Comparison of ENCODE assay signal across 14 cellular contexts in genomic region chr4:20044936-20045335, GRCh38.
DNase-seq lines count a peak whose midpoint lies in the region; ATAC-seq and TF ChIP-seq lines count a peak whose summit lies in the region.
"Had no signal": no experiment of that assay in that cellular context is flagged by ENCODE, and none has a peak within 500 bp of the region (broad histone marks: within the 10 kb centered on the region; RNA-seq: fewer than 3 reads in every experiment).

No MANE protein-coding gene starts in this region.

- H3K27ac ChIP-seq in smooth muscle cell (ENCODE audit: low read depth), result no peak overlapping the region

- no peak overlapping the region for H3K4me3 ChIP-seq in smooth muscle cell
- H3K4me3 ChIP-seq: HAP-1 had no signal

- no peaks in the 10 kb centered on the region for H3K79me2 ChIP-seq in smooth muscle cell (ENCODE audit: low read depth)

- in situ Hi-C loops in SK-MEL-5 (cut with HindIII; ENCODE audit: low pct_unique_long_range_greater_than_20kb, low sequenced_read_pairs), result no loop called here

- H3K4me1 Mint-ChIP-seq in stimulated activated effector memory CD8-positive, alpha-beta T cell treated with anti-CD3 and anti-CD28 coated beads, Interleukin-12 subunit alpha, Interleukin-12 subunit beta, amount 100 ng/mL, for 72 hours, result no peaks in the 10 kb centered on the region
- H3K4me1 Mint-ChIP-seq: B cell; CD4-positive, alpha-beta memory T cell had no signal

- H3K4me3 Mint-ChIP-seq in stimulated activated effector memory CD8-positive, alpha-beta T cell treated with anti-CD3 and anti-CD28 coated beads, Interleukin-12 subunit alpha, Interleukin-12 subunit beta, amount 100 ng/mL, for 72 hours, result no peak overlapping the region
- H3K4me3 Mint-ChIP-seq: B cell; CD4-positive, alpha-beta memory T cell had no signal

- H3K4me1 ChIP-seq in smooth muscle cell (ENCODE audit: low read depth), result no peaks in the 10 kb centered on the region
- H3K4me1 ChIP-seq: HAP-1 had no signal

- H3K4me2 ChIP-seq in smooth muscle cell, result peak overlapping the region; percentile 46

- no peaks in the 10 kb centered on the region for H4K20me1 ChIP-seq in smooth muscle cell (ENCODE audit: low read depth)

- no peaks in the 10 kb centered on the region for H3K36me3 ChIP-seq in smooth muscle cell (ENCODE audit: low read depth)
- H3K36me3 ChIP-seq: HAP-1 had no signal

- ATAC-seq in stimulated activated effector memory CD8-positive, alpha-beta T cell treated with anti-CD3 and anti-CD28 coated beads, Interleukin-12 subunit alpha, Interleukin-12 subunit beta, amount 100 ng/mL, for 72 hours, result no peak
- no peak for ATAC-seq in GM18511 (IDR thresholded peaks at IDR 0.05; ENCODE audit: unreplicated experiment)

- H3F3A ChIP-seq in smooth muscle cell (ENCODE audit: low read depth), result no peaks in the 10 kb centered on the region

- no peak overlapping the region for H3K27ac Mint-ChIP-seq in stimulated activated effector memory CD8-positive, alpha-beta T cell treated with anti-CD3 and anti-CD28 coated beads, Interleukin-12 subunit alpha, Interleukin-12 subunit beta, amount 100 ng/mL, for 72 hours
- H3K27ac Mint-ChIP-seq: B cell; CD4-positive, alpha-beta memory T cell had no signal

- DNase-seq in NCI-H526 (lab: John Stamatoyannopoulos, UW), result peak; percentile 38 to 40
- peak; percentile 61 for DNase-seq in SK-MEL-5 (ENCODE audit: low read depth, low spot score)
- peak; percentile 9 for DNase-seq in iris pigment epithelial cell (ENCODE audit: low read depth)
- DNase-seq in smooth muscle cell (lab: John Stamatoyannopoulos, UW; ENCODE audit: unreplicated experiment), result no peak
- DNase-seq in stimulated activated effector memory CD8-positive, alpha-beta T cell treated with anti-CD3 and anti-CD28 coated beads, Interleukin-12 subunit alpha, Interleukin-12 subunit beta, amount 100 ng/mL, for 72 hours (ENCODE audit: low spot score in 2 of 2), result no peak
- DNase-seq in NOMO-1 treated with dmso at 0.1 percent for 144 hours (lab: John Stamatoyannopoulos, UW; ENCODE audit: unreplicated experiment), result no peak
- DNase-seq: C1 segment of cervical spinal cord; CD4-positive, alpha-beta memory T cell; COR-L47; DND-41; GDM1 had no signal

- H3K9ac ChIP-seq in smooth muscle cell (ENCODE audit: low read depth), result no peak overlapping the region

- H3K36me3 Mint-ChIP-seq in stimulated activated effector memory CD8-positive, alpha-beta T cell treated with anti-CD3 and anti-CD28 coated beads, Interleukin-12 subunit alpha, Interleukin-12 subunit beta, amount 100 ng/mL, for 72 hours, result no peaks in the 10 kb centered on the region
- H3K36me3 Mint-ChIP-seq: CD4-positive, alpha-beta memory T cell had no signal

- no peak overlapping the region for H2AFZ ChIP-seq in smooth muscle cell (ENCODE audit: low read depth)

- peaks cover 13% of the 10 kb centered on the region for H3K9me3 Mint-ChIP-seq in stimulated activated effector memory CD8-positive, alpha-beta T cell treated with anti-CD3 and anti-CD28 coated beads, Interleukin-12 subunit alpha, Interleukin-12 subunit beta, amount 100 ng/mL, for 72 hours

- no peaks in the 10 kb centered on the region for H3K9me3 ChIP-seq in smooth muscle cell (replicated peaks; ENCODE audit: low read depth)
- H3K9me3 ChIP-seq: HAP-1 had no signal

- H3K27me3 ChIP-seq in smooth muscle cell (ENCODE audit: low read depth), result no peaks in the 10 kb centered on the region

- 67% methylated on average over 3 of the region's 3 CpGs for WGBS in smooth muscle cell (ENCODE audit: low lambda C conversion rate)

- TF ChIP-seq CTCF in smooth muscle cell (IDR thresholded peaks at IDR 0.05; ENCODE audit: borderline replicate concordance, insufficient read depth, poor library complexity, severe bottlenecking), result no peak

Comparison
In these comparisons a context has a peak if more than half of its experiments do, and no peak if none do; other contexts are left out.
1. DNase-seq: peak in NCI-H526 (2 of 2), SK-MEL-5 (single experiment) and iris pigment epithelial cell (single experiment); none in smooth muscle cell (single experiment), stimulated activated effector memory CD8-positive, alpha-beta T cell treated with anti-CD3 and anti-CD28 coated beads, Interleukin-12 subunit alpha, Interleukin-12 subunit beta, amount 100 ng/mL, for 72 hours (0 of 2) and NOMO-1 treated with dmso at 0.1 percent for 144 hours (single experiment).